Comparison of ENCODE assay signal across 8 cellular contexts in genomic region chr6:95431637-95432228, GRCh38.
A peak's percentile ranks its signal among the peaks of the same experiment; 100 is the strongest.
DNase-seq lines count a peak whose midpoint lies in the region; ATAC-seq and TF ChIP-seq lines count a peak whose summit lies in the region.

No MANE protein-coding gene starts in this region.

- peak; percentile 59 to 76 (median 69) for TF ChIP-seq CTCF in heart left ventricle (IDR thresholded peaks at IDR 0.05)

- no peak overlapping the region for H3K27ac ChIP-seq in heart left ventricle

- no peak for ATAC-seq in heart left ventricle
- no peak for ATAC-seq in Right ventricle myocardium inferior
- peak; percentile 70 for ATAC-seq in HG03175 (IDR thresholded peaks at IDR 0.05; ENCODE audit: unreplicated experiment)
- no peak for ATAC-seq in HG02759 (IDR thresholded peaks at IDR 0.05; ENCODE audit: unreplicated experiment)

- no peaks in the 10 kb centered on the region for H3K36me3 ChIP-seq in heart left ventricle

- H3K4me3 ChIP-seq in heart left ventricle: no peak overlapping the region

- 45 to 53% (median 50%) methylated on average over 2 of the region's 2 CpGs for WGBS in heart left ventricle, 4 donors

- intact Hi-C loops in heart left ventricle (cut with DNase I): loop anchor here in 8 of 10 donors (2.0 to 10.0 kb wide), 3 partner anchors 435 to 493 kb away; no protein-coding TSS in a partner anchor
- intact Hi-C loops in Right ventricle myocardium inferior (cut with DNase I): loop anchor here (10.0 kb wide), 1 partner anchor 453 kb away; no protein-coding TSS in a partner anchor

- H3K9me3 ChIP-seq in heart left ventricle: no peaks in the 10 kb centered on the region

- no peak for TF ChIP-seq POLR2A in heart left ventricle (IDR thresholded peaks at IDR 0.05)

- no peaks in the 10 kb centered on the region for H3K27me3 ChIP-seq in heart left ventricle

- H3K4me1 ChIP-seq in heart left ventricle: no peaks in the 10 kb centered on the region

- DNase-seq in heart left ventricle (no peak), Right ventricle myocardium inferior (ENCODE audit: missing footprints) (no peak), NCI-H82 (lab: John Stamatoyannopoulos, UW) (peak; percentile 46), amniotic stem cell (lab: John Stamatoyannopoulos, UW) (peak; percentile 1), inferior parietal cortex (ENCODE audit: extremely low spot score) (peak; percentile 60)
- DNase-seq in stimulated activated CD8-positive, alpha-beta memory T cell treated with anti-CD3 and anti-CD28 coated beads, Interleukin-4, amount 100 ng/mL, for 48 hours: peak; percentile 52

Comparison
In these comparisons a context has a peak if more than half of its experiments do, and no peak if none do; other contexts are left out.
1. DNase-seq: peak in NCI-H82 (single experiment), amniotic stem cell (single experiment), inferior parietal cortex (single experiment) and stimulated activated CD8-positive, alpha-beta memory T cell treated with anti-CD3 and anti-CD28 coated beads, Interleukin-4, amount 100 ng/mL, for 48 hours (single experiment); none in heart left ventricle (0 of 5) and Right ventricle myocardium inferior (single experiment).